Comparison of ENCODE assay signal across 22 cellular contexts in the genomic region with DNA sequence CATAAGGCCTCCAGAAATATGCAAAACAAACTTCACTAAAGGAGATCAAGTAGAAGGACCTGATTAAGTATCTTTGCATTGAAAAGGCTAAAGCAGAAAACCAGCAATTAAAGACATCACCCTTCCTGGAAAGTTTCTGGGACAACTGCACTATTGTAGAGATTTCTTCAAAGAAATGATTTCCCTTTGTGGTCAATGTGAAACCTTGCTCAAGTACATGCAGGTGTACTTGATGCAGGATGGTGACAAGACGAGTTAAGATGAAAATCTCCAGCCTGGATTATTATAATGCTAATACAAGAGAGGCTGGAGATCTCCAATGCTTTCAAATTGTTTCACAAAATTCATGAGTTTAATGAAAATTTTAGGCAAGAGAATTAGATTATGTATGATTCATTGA.
A peak's percentile ranks its signal among the peaks of the same experiment; 100 is the strongest.
DNase-seq lines count a peak whose midpoint lies in the region; ATAC-seq, FAIRE-seq and TF ChIP-seq lines count a peak whose summit lies in the region.
"Had no signal": no experiment of that assay in that cellular context is flagged by ENCODE, and none has a peak within 500 bp of the region (broad histone marks: within the 10 kb centered on the region; RNA-seq: fewer than 3 reads in every experiment).

No MANE protein-coding gene starts in this region.

- H3K27ac ChIP-seq in astrocyte (ENCODE audit: low read depth, low read length) (no peak overlapping the region), psoas muscle (no peak overlapping the region)
- H3K27ac ChIP-seq in naive thymus-derived CD4-positive, alpha-beta T cell (ENCODE audit: low read depth, low read length): no peak overlapping the region
- H3K27ac ChIP-seq: C4-2B had no signal

- no peak overlapping the region for H3K4me3 ChIP-seq in GM12865 (ENCODE audit: low read depth, low read length)
- no peak overlapping the region for H3K4me3 ChIP-seq in astrocyte (ENCODE audit: insufficient read depth, low read depth, low read length)
- H3K4me3 ChIP-seq in psoas muscle: no peak overlapping the region
- H3K4me3 ChIP-seq in naive thymus-derived CD4-positive, alpha-beta T cell (ENCODE audit: low read length): no peak overlapping the region

- 93 to 100% (median 100%) methylated on average over 1 of the region's 1 CpG for WGBS in psoas muscle, 3 donors

- H3K27ac Mint-ChIP-seq in astrocyte (ENCODE audit: unreplicated experiment): no peak overlapping the region
- no peak overlapping the region for H3K27ac Mint-ChIP-seq in naive thymus-derived CD4-positive, alpha-beta T cell

- FAIRE-seq in astrocyte (lab: Jason Lieb, UNC): peak; percentile 9
- FAIRE-seq: A204.1 had no signal

- POLR2A ChIA-PET in naive thymus-derived CD4-positive, alpha-beta T cell (lab: Charles Lee): no interaction called here

- TF ChIP-seq CTCF in GM12865 (IDR thresholded peaks at IDR 0.05; ENCODE audit: insufficient read depth, low read depth, low read length, missing control alignments): no peak
- TF ChIP-seq CTCF in astrocyte (IDR thresholded peaks at IDR 0.05; ENCODE audit: insufficient read depth, low read depth, low read length): no peak
- TF ChIP-seq CTCF in psoas muscle (IDR thresholded peaks at IDR 0.05): no peak

- no peaks in the 10 kb centered on the region for H3K27me3 Mint-ChIP-seq in astrocyte (ENCODE audit: low read depth, unreplicated experiment)
- peaks cover 0 to 39% (median 0%) of the 10 kb centered on the region in 5 donors for H3K27me3 Mint-ChIP-seq in naive thymus-derived CD4-positive, alpha-beta T cell
- H3K27me3 Mint-ChIP-seq: IgD-negative memory B cell had no signal

- intact Hi-C loops in psoas muscle (cut with DNase I): loop anchor here in 1 of 2 donors (10.0 kb wide), 1 partner anchor 123 kb away; no protein-coding TSS in a partner anchor
- intact Hi-C loops in naive thymus-derived CD4-positive, alpha-beta T cell (cut with micrococcal nuclease): no loop called here

- H3K9ac ChIP-seq in astrocyte (ENCODE audit: low read length): no peak overlapping the region

- no peak overlapping the region for H3K4me2 ChIP-seq in astrocyte (ENCODE audit: low read length)

- no peaks in the 10 kb centered on the region for H3K9me3 Mint-ChIP-seq in astrocyte (ENCODE audit: unreplicated experiment)
- H3K9me3 Mint-ChIP-seq in naive thymus-derived CD4-positive, alpha-beta T cell: no peaks in the 10 kb centered on the region
- H3K9me3 Mint-ChIP-seq: IgD-negative memory B cell had no signal

- H3K9me3 ChIP-seq in astrocyte (ENCODE audit: insufficient read depth, low read depth, low read length) (no peaks in the 10 kb centered on the region), psoas muscle (no peaks in the 10 kb centered on the region)
- H3K9me3 ChIP-seq in naive thymus-derived CD4-positive, alpha-beta T cell (ENCODE audit: control insufficient read depth in 2 of 3, low read length in 3 of 3): no peaks in the 10 kb centered on the region

- H3K27me3 ChIP-seq in astrocyte (ENCODE audit: insufficient read depth, low read length) (no peaks in the 10 kb centered on the region), psoas muscle (ENCODE audit: insufficient read depth in 3 of 3, low read length in 2 of 3) (no peaks in the 10 kb centered on the region)
- no peaks in the 10 kb centered on the region for H3K27me3 ChIP-seq in naive thymus-derived CD4-positive, alpha-beta T cell (ENCODE audit: control insufficient read depth in 2 of 2, insufficient read depth in 2 of 2, low read length in 2 of 2)

- peaks cover 2% of the 10 kb centered on the region for H3K79me2 ChIP-seq in astrocyte (ENCODE audit: insufficient read depth, low read length)

- DNase-seq in GM12865 (ENCODE audit: low read depth): peak; percentile 6
- no peak for DNase-seq in astrocyte (ENCODE audit: low read depth)
- DNase-seq in psoas muscle: no peak
- DNase-seq in hippocampal formation (lab: John Stamatoyannopoulos, UW): no peak
- DNase-seq in naive thymus-derived CD4-positive, alpha-beta T cell: no peak
- DNase-seq: DMS53, EL, GF-D8, GOT3, HCEC 1CT, Karpas-422, NCI-H1417, NCI-H1694 treated with DMSO at 0.1 percent for 48 hours, NCI-H446, NCI-H526, OCI-M1, Right ventricle myocardium superior had no signal

- H4K20me1 ChIP-seq in astrocyte (ENCODE audit: insufficient read depth, low read length): no peaks in the 10 kb centered on the region

- H3K4me1 Mint-ChIP-seq in astrocyte (ENCODE audit: low read depth, unreplicated experiment): peaks cover 64% of the 10 kb centered on the region
- H3K4me1 Mint-ChIP-seq in naive thymus-derived CD4-positive, alpha-beta T cell: peaks cover 22 to 79% (median 63%) of the 10 kb centered on the region in 7 donors

- ATAC-seq in GM18511 (IDR thresholded peaks at IDR 0.05; ENCODE audit: unreplicated experiment) (peak; percentile 55), HG03378 (IDR thresholded peaks at IDR 0.05; ENCODE audit: unreplicated experiment) (peak; percentile 45), psoas muscle (no peak)
- ATAC-seq in naive thymus-derived CD4-positive, alpha-beta T cell: no peak

- no peaks in the 10 kb centered on the region for H3K36me3 ChIP-seq in astrocyte (ENCODE audit: insufficient read depth, low read length)
- no peaks in the 10 kb centered on the region for H3K36me3 ChIP-seq in psoas muscle (ENCODE audit: insufficient read depth in 1 of 2, low read depth in 1 of 2)
- H3K36me3 ChIP-seq in naive thymus-derived CD4-positive, alpha-beta T cell (ENCODE audit: control insufficient read depth in 2 of 3, insufficient read depth in 3 of 3, low read length in 3 of 3): no peaks in the 10 kb centered on the region

- H3K4me3 Mint-ChIP-seq in astrocyte (ENCODE audit: unreplicated experiment): no peak overlapping the region
- peak overlapping the region in 3 of 10 donors; percentile 1 to 21 (median 6) for H3K4me3 Mint-ChIP-seq in naive thymus-derived CD4-positive, alpha-beta T cell

- H2AFZ ChIP-seq in astrocyte (ENCODE audit: low read depth, low read length): no peak overlapping the region

- peaks cover 54% of the 10 kb centered on the region for H3K4me1 ChIP-seq in astrocyte (ENCODE audit: insufficient read depth, low read length)
- H3K4me1 ChIP-seq in psoas muscle: peaks cover 69% of the 10 kb centered on the region
- peaks cover 13% of the 10 kb centered on the region in 2 donors for H3K4me1 ChIP-seq in naive thymus-derived CD4-positive, alpha-beta T cell (ENCODE audit: control insufficient read depth in 2 of 2, insufficient read depth in 2 of 2, low read length in 2 of 2)

- H3K36me3 Mint-ChIP-seq in astrocyte (ENCODE audit: low read depth, unreplicated experiment): no peaks in the 10 kb centered on the region
- H3K36me3 Mint-ChIP-seq in naive thymus-derived CD4-positive, alpha-beta T cell: peaks cover 0 to 23% (median 4%) of the 10 kb centered on the region in 5 donors

- CTCF ChIA-PET in naive thymus-derived CD4-positive, alpha-beta T cell (lab: Charles Lee): no interaction called here

Comparison
In these comparisons a context has a peak if more than half of its experiments do, and no peak if none do; other contexts are left out.
1. ATAC-seq: peak in GM18511 (single experiment) and HG03378 (single experiment); none in psoas muscle (0 of 4) and naive thymus-derived CD4-positive, alpha-beta T cell (single experiment).